Comparison of ENCODE assay signal across 9 cellular contexts in genomic region chr15:64009241-64009640, GRCh38. TPM values are rescaled to one million over a fixed set of nuclear protein-coding genes. Genes with fewer than 3 reads are reported as not detected.
A peak's percentile ranks its signal among the peaks of the same experiment; 100 is the strongest.
DNase-seq lines count a peak whose midpoint lies in the region; ATAC-seq and TF ChIP-seq lines count a peak whose summit lies in the region.
"Had no signal": no experiment of that assay in that cellular context is flagged by ENCODE, and none has a peak within 500 bp of the region (broad histone marks: within the 10 kb centered on the region; RNA-seq: fewer than 3 reads in every experiment).

No MANE protein-coding gene starts in this region.

- DNase-seq in Karpas-422 (no peak), mammary epithelial cell (peak; percentile 65), mucosa of descending colon (no peak), prostate gland (ENCODE audit: low spot score) (no peak)
- DNase-seq: NCI-H2171 treated with DMSO at 0.1 percent for 48 hours had no signal

- H3K9me3 ChIP-seq in Karpas-422 (ENCODE audit: low read length) (no peaks in the 10 kb centered on the region), mammary epithelial cell (replicated peaks; ENCODE audit: insufficient read depth, low read length) (no peaks in the 10 kb centered on the region), mucosa of descending colon (no peaks in the 10 kb centered on the region), prostate gland (no peaks in the 10 kb centered on the region)

- H4K20me1 ChIP-seq in Karpas-422 (ENCODE audit: insufficient read depth, low read depth, low read length) (no peaks in the 10 kb centered on the region), mammary epithelial cell (ENCODE audit: insufficient read depth, low read length) (no peaks in the 10 kb centered on the region)

- intact Hi-C loops in mammary epithelial cell (cut with micrococcal nuclease) (no loop called here), mucosa of descending colon (cut with DNase I, micrococcal nuclease) (no loop called here), prostate gland (cut with DNase I) (no loop called here)

- H3K79me2 ChIP-seq in ACC112 (ENCODE audit: control insufficient read depth, insufficient read depth, low read length, unreplicated experiment) (no peaks in the 10 kb centered on the region), Karpas-422 (ENCODE audit: low read length) (peaks cover 67% of the 10 kb centered on the region), mammary epithelial cell (ENCODE audit: insufficient read depth, low read length) (no peaks in the 10 kb centered on the region)

- H3K9me2 ChIP-seq in Karpas-422 (replicated peaks; ENCODE audit: insufficient read depth, low read length), result no peaks in the 10 kb centered on the region

- no peak for TF ChIP-seq POLR2A in prostate gland (IDR thresholded peaks at IDR 0.05)

- CTCF ChIA-PET in mammary epithelial cell (lab: Charles Lee; ENCODE audit: low non-redundant PET), result interaction anchor here (0.6 to 0.7 kb wide), 2 partner anchors 64 to 257 kb away, joined by 3 to 5 read pairs; no protein-coding TSS in a partner anchor

- H3K4me2 ChIP-seq in Karpas-422 (ENCODE audit: low read depth, low read length, poor library complexity, severe bottlenecking), result peak overlapping the region; percentile 62
- peak overlapping the region; percentile 58 for H3K4me2 ChIP-seq in mammary epithelial cell (ENCODE audit: insufficient read depth, low read depth, low read length)

- H2AFZ ChIP-seq in ACC112 (ENCODE audit: low read length, unreplicated experiment), result no peak overlapping the region
- H2AFZ ChIP-seq in Karpas-422 (ENCODE audit: low read length), result no peak overlapping the region
- no peak overlapping the region for H2AFZ ChIP-seq in mammary epithelial cell (ENCODE audit: low read depth, low read length)

- no peaks in the 10 kb centered on the region for H3K36me3 ChIP-seq in ACC112 (ENCODE audit: insufficient read depth, low read length)
- H3K36me3 ChIP-seq in Karpas-422 (ENCODE audit: insufficient read depth, low read length), result no peaks in the 10 kb centered on the region
- no peaks in the 10 kb centered on the region for H3K36me3 ChIP-seq in mammary epithelial cell (ENCODE audit: insufficient read depth, low read length)
- H3K36me3 ChIP-seq in mucosa of descending colon (ENCODE audit: low read depth), result no peaks in the 10 kb centered on the region
- H3K36me3 ChIP-seq in prostate gland, result no peaks in the 10 kb centered on the region

- H3K27ac ChIP-seq in ACC112 (ENCODE audit: low read depth, low read length), result peak overlapping the region; percentile 28
- peak overlapping the region; percentile 87 for H3K27ac ChIP-seq in Karpas-422 (ENCODE audit: low read length)
- peak overlapping the region; percentile 74 for H3K27ac ChIP-seq in mammary epithelial cell (ENCODE audit: insufficient read depth, low read depth, low read length)
- no peak overlapping the region for H3K27ac ChIP-seq in prostate gland

- ATAC-seq in mucosa of descending colon (peak; percentile 47), GM18498 (IDR thresholded peaks at IDR 0.05; ENCODE audit: unreplicated experiment) (no peak), HG02884 (IDR thresholded peaks at IDR 0.05; ENCODE audit: unreplicated experiment) (no peak), GM21360 (IDR thresholded peaks at IDR 0.05; ENCODE audit: unreplicated experiment) (no peak)

- dilution Hi-C loops in mammary epithelial cell (cut with HindIII; ENCODE audit: low sequenced_read_pairs), result no loop called here

- 0% methylated on average over 2 of the region's 2 CpGs for WGBS in mammary epithelial cell (ENCODE audit: low coverage, missing lambda C conversion rate)
- 56% methylated on average over 2 of the region's 2 CpGs for WGBS in prostate gland

- H3K4me1 ChIP-seq in ACC112 (ENCODE audit: control insufficient read depth, insufficient read depth, low read length, unreplicated experiment), result peaks cover 41% of the 10 kb centered on the region
- peaks cover 70% of the 10 kb centered on the region for H3K4me1 ChIP-seq in Karpas-422 (ENCODE audit: low read length)
- peaks cover 68% of the 10 kb centered on the region for H3K4me1 ChIP-seq in mammary epithelial cell (ENCODE audit: insufficient read depth, low read length)
- peaks cover 58% of the 10 kb centered on the region for H3K4me1 ChIP-seq in mucosa of descending colon (ENCODE audit: low read depth)
- no peaks in the 10 kb centered on the region for H3K4me1 ChIP-seq in prostate gland (replicated peaks)

- H3K9ac ChIP-seq in Karpas-422 (ENCODE audit: low read length) (peak overlapping the region; percentile 53), mammary epithelial cell (ENCODE audit: insufficient read depth, low read length) (peak overlapping the region; percentile 14)

- BruUV-seq in mammary epithelial cell (replicated peaks; lab: Mats Ljungman, UMichigan), result no TSS peak

- in situ Hi-C loops in mammary epithelial cell (cut with MboI; ENCODE audit: low sequenced_read_pairs in 2 of 2), result no loop called here

- TF ChIP-seq CTCF in mammary epithelial cell (conservative IDR thresholded peaks at IDR 0.05 in 1 of 2, IDR thresholded peaks at IDR 0.05 in 1 of 2; ENCODE audit: extremely low read depth in 1 of 2, insufficient read depth in 1 of 2, low read depth in 1 of 2, low read length in 2 of 2), result no peak
- TF ChIP-seq CTCF in mucosa of descending colon (IDR thresholded peaks at IDR 0.05), result no peak
- TF ChIP-seq CTCF in prostate gland (IDR thresholded peaks at IDR 0.05), result no peak

- H3K27me3 ChIP-seq in ACC112 (ENCODE audit: insufficient read depth, low read length) (0 out of 2 replicates have a peak, but pooled peaks cover 3% of the 10 kb centered on the region), Karpas-422 (ENCODE audit: low read length) (no peaks in the 10 kb centered on the region), mammary epithelial cell (ENCODE audit: insufficient read depth, low read length) (no peaks in the 10 kb centered on the region), prostate gland (replicated peaks; ENCODE audit: insufficient read depth) (no peaks in the 10 kb centered on the region)

- H3K4me3 ChIP-seq in ACC112 (ENCODE audit: low read depth, low read length) (peak overlapping the region; percentile 20; the same call in 1 of the 2 replicates), Karpas-422 (ENCODE audit: low read length) (no peak overlapping the region; the same call in 1 of the 2 replicates), mammary epithelial cell (replicated peaks in 1 of 3; ENCODE audit: insufficient read depth in 1 of 3, low read depth in 2 of 3, low read length in 3 of 3) (no peak overlapping the region), mucosa of descending colon (no peak overlapping the region), prostate gland (no peak overlapping the region)

RNA-seq across cellular contexts. Expression of gene DAPK2, which starts 37.0 kb away (rescaled TPM):
- total RNA-seq in Karpas-422 (2014; rRNA removed; shearing (Covaris generic); ENCODE audit: low replicate concordance), result 40.4 and 56.4 TPM in 2 replicates
- 1 to 10 TPM in 1 of 2 donors, under 1 TPM in 1; 0.82 to 2.3 TPM for total RNA-seq in mammary epithelial cell
- polyA plus RNA-seq in mammary epithelial cell, result 0.80 TPM
- polyA minus RNA-seq in mammary epithelial cell, result not detected
- total RNA-seq in mucosa of descending colon, result 10 to 100 TPM; 32.0 to 82.0 (median 35.5) TPM
- 10 to 100 TPM; 13.8 to 40.4 TPM for total RNA-seq in prostate gland

Comparison
In these comparisons a context has a peak if more than half of its experiments do, and no peak if none do; other contexts are left out.
1. H3K27ac ChIP-seq: peak in ACC112 (single experiment), Karpas-422 (single experiment) and mammary epithelial cell (single experiment); none in prostate gland (0 of 2).
2. RNA of gene DAPK2, which starts 37.0 kb away (total RNA-seq): 13.8 to 40.4 TPM in prostate gland, 40.4 to 56.4 TPM in Karpas-422 and 32.0 to 82.0 TPM in mucosa of descending colon; 0.82 to 2.3 TPM in mammary epithelial cell; every median in the first group is over 4 times any median in the second.